8 cellular contexts compared by ENCODE assay signal in genomic region chr19:8334458-8335342, GRCh38. TPM values are rescaled to one million over a fixed set of nuclear protein-coding genes. Genes with fewer than 3 reads are reported as not detected.
DNase-seq lines count a peak whose midpoint lies in the region; ATAC-seq, FAIRE-seq and TF ChIP-seq lines count a peak whose summit lies in the region.

No MANE protein-coding gene starts in this region.

- H3K36me3 ChIP-seq in pancreas, result no peaks in the 10 kb centered on the region

- no peak overlapping the region for H3K4me3 Mint-ChIP-seq in T-helper 17 cell

- H3K4me1 ChIP-seq in pancreas, result peaks cover 0 to 3% (median 0%) of the 10 kb centered on the region in 3 donors

- ATAC-seq in T-helper 17 cell (peak; percentile 23), pancreas (peak; percentile 75 to 88 (median 82)), HG02981 (IDR thresholded peaks at IDR 0.05; ENCODE audit: unreplicated experiment) (no peak), HG02571 (IDR thresholded peaks at IDR 0.05; ENCODE audit: unreplicated experiment) (no peak)

- no peak for FAIRE-seq in pancreas (lab: Jason Lieb, UNC)

- peaks cover 0 to 24% (median 8%) of the 10 kb centered on the region in 4 donors for H3K27me3 ChIP-seq in pancreas

- TF ChIP-seq RAD21 in Ishikawa (IDR thresholded peaks at IDR 0.05; ENCODE audit: low read depth), result no peak

- peaks cover 12% of the 10 kb centered on the region for H3K27me3 Mint-ChIP-seq in T-helper 17 cell

- DNase-seq in NCI-H82 (lab: John Stamatoyannopoulos, UW) (peak; percentile 77), NCI-H82 treated with DMSO at 0.1 percent for 48 hours (lab: John Stamatoyannopoulos, UW; ENCODE audit: unreplicated experiment) (no peak), T-helper 17 cell (no peak), fibroblast of gingiva (ENCODE audit: low read depth) (peak; percentile 49), pancreas (peak in 5 of 6 donors; percentile 48 to 83 (median 72))

- H3K27ac ChIP-seq in pancreas, result no peak overlapping the region

- peak overlapping the region in 3 of 4 donors; percentile 20 to 41 (median 26) for H3K4me3 ChIP-seq in pancreas

- peaks cover 6% of the 10 kb centered on the region for H3K4me1 Mint-ChIP-seq in T-helper 17 cell

- TF ChIP-seq EP300 in Ishikawa (IDR thresholded peaks at IDR 0.05; ENCODE audit: borderline replicate concordance), result no peak

- H3K9me3 ChIP-seq in T-helper 17 cell (ENCODE audit: control insufficient read depth, low read length, poor library complexity, severe bottlenecking) (no peaks in the 10 kb centered on the region), pancreas (no peaks in the 10 kb centered on the region)

- WGBS in pancreas, 2 donors, result 7 to 8% methylated on average over 96 to 117 of the region's 117 CpGs

- intact Hi-C loops in pancreas (cut with DNase I), result no loop called here

- no peak for TF ChIP-seq CTCF in pancreas (IDR thresholded peaks at IDR 0.05)

- no peaks in the 10 kb centered on the region for H3K36me3 Mint-ChIP-seq in T-helper 17 cell (ENCODE audit: low read depth)

- H3K27ac Mint-ChIP-seq in T-helper 17 cell, result no peak overlapping the region

TF ChIP-seq in Ishikawa, 13 proteins besides CTCF, POLR2A, EP300 and RAD21:
- no peak for TF ChIP-seq USF1 (IDR thresholded peaks at IDR 0.05)
- TF ChIP-seq TAF1 (IDR thresholded peaks at IDR 0.05; ENCODE audit: low read depth), result peak; percentile 32; the same call in 1 of the 2 replicates
- peak; percentile 47; the same call in 1 of the 2 replicates for TF ChIP-seq MAX (IDR thresholded peaks at IDR 0.05)

RNA-seq across cellular contexts. Expression of gene KANK3, which starts 8.4 kb away (rescaled TPM):
- total RNA-seq in T-helper 17 cell, result 1 to 10 TPM; 2.6 to 2.9 TPM
- 1 to 10 TPM; 1.7 to 2.3 (median 2.0) TPM for total RNA-seq in pancreas
- 10 to 100 TPM in 1 of 2 donors, 1 to 10 TPM in 1; 7.7 to 17.9 TPM for polyA plus RNA-seq in pancreas

RNA-seq across cellular contexts. Expression of gene RPS28, which starts 13.4 kb away (rescaled TPM):
- 1,000 to 10,000 TPM; 3,190 to 3,198 TPM for total RNA-seq in T-helper 17 cell
- total RNA-seq in pancreas, result 1,000 to 10,000 TPM in 4 of 6 donors, 100 to 1,000 TPM in 2; 892 to 1,524 (median 1,066) TPM
- polyA plus RNA-seq in pancreas, result 100 to 1,000 TPM; 706 to 850 TPM

RNA-seq across cellular contexts. Expression of gene NDUFA7, which starts 13.5 kb away (rescaled TPM):
- total RNA-seq in T-helper 17 cell (10 to 100 TPM; 24.4 to 31.9 TPM), pancreas (10 to 100 TPM in 5 of 6 donors, 1 to 10 TPM in 1; 7.7 to 17.8 (median 11.2) TPM)
- polyA plus RNA-seq in pancreas, result 10 to 100 TPM; 71.4 to 81.2 TPM

RNA-seq across cellular contexts. Expression of gene CD320, which starts 26.5 kb away (rescaled TPM):
- total RNA-seq in T-helper 17 cell, result 10 to 100 TPM; 21.1 to 27.4 TPM
- total RNA-seq in pancreas, result 10 to 100 TPM; 13.8 to 24.4 (median 18.2) TPM
- 10 to 100 TPM; 22.2 to 58.4 TPM for polyA plus RNA-seq in pancreas

RNA-seq across cellular contexts. Expression of gene ANGPTL4, which starts 29.3 kb away (rescaled TPM):
- total RNA-seq in T-helper 17 cell, result not detected
- total RNA-seq in pancreas, result 10 to 100 TPM in 4 of 6 donors, 1 to 10 TPM in 2; 2.8 to 82.8 (median 22.5) TPM
- polyA plus RNA-seq in pancreas, result 100 to 1,000 TPM in 1 of 2 donors, 10 to 100 TPM in 1; 95.0 to 169 TPM

Comparison
In these comparisons a context has a peak if more than half of its experiments do, and no peak if none do; other contexts are left out.
1. DNase-seq: peak in NCI-H82 (single experiment), fibroblast of gingiva (single experiment) and pancreas (5 of 6); none in NCI-H82 treated with DMSO at 0.1 percent for 48 hours (single experiment) and T-helper 17 cell (0 of 3).
2. ATAC-seq: peak in T-helper 17 cell (single experiment) and pancreas (4 of 4); none in HG02981 (single experiment) and HG02571 (single experiment).